1 cellular context compared by ENCODE assay signal in the genomic region with DNA sequence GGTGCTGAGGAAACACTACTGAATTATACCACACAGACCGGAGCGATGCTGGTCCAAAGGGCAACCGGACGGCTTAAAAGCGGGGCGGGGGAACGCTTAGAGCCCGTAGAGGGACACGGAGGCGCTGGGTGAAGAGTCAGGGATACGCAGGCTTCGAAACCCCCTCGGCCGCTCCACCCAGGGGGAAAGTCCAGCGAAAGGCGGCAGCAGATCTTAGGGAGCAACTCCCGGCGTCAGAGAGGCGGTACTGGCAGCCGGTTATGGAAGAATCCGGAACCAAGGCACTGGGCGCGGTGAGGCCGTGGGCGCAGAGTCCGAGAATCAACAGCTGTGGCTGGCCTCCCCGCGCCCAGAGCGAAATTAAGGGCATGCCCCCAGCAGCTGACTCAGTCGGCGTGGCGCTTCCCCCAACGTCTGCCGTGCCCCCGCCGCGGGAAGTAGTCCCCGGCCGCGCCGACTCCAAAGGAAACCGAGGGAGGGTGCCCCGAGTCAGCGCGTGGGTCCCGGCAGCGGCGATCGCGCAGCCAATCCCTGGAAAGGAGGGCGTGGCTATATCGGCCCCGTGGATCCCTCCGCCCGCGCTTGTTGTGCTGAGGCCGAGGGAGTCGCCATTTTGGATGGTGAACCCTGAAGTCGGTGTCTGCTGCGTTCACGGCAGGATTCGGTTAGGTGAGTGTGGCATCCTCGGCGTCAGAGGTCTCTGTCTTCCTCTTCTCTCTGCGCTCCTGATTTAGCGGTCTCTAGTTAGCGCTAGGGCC.
TF ChIP-seq lines count a peak whose summit lies in the region.

A gene (plus strand): TSS at position 611 of the 758 bp plus-strand sequence. CDS start 20,110 bp downstream, outside the sequence.

TF ChIP-seq in HepG2, 621 proteins besides CTCF, POLR2A, EP300 and RAD21 (continued from another document and continues in another):
- TF ChIP-seq, protein P1, sequence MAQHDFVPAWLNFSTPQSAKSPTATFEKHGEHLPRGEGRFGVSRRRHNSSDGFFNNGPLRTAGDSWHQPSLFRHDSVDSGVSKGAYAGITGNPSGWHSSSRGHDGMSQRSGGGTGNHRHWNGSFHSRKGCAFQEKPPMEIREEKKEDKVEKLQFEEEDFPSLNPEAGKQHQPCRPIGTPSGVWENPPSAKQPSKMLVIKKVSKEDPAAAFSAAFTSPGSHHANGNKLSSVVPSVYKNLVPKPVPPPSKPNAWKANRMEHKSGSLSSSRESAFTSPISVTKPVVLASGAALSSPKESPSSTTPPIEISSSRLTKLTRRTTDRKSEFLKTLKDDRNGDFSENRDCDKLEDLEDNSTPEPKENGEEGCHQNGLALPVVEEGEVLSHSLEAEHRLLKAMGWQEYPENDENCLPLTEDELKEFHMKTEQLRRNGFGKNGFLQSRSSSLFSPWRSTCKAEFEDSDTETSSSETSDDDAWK (CRISPR knock-in tag; IDR thresholded peaks at IDR 0.05): no peak
- TF ChIP-seq RELA (CRISPR knock-in tag; IDR thresholded peaks at IDR 0.05): 0 out of 2 replicates have a peak, but pooled peaks have one; percentile 62
- no peak for TF ChIP-seq FLYWCH1 (CRISPR knock-in tag; IDR thresholded peaks at IDR 0.05)
- peak; percentile 76; the same call in 1 of the 2 replicates for TF ChIP-seq MEF2D (CRISPR knock-in tag; IDR thresholded peaks at IDR 0.05)
- peak; percentile 21; the same call in 1 of the 2 replicates for TF ChIP-seq ZFP36L2 (CRISPR knock-in tag; IDR thresholded peaks at IDR 0.05)
- 0 out of 2 replicates have a peak, but pooled peaks have one; percentile 25 for TF ChIP-seq KAT2B (IDR thresholded peaks at IDR 0.05; ENCODE audit: borderline replicate concordance, low read depth, low read length)
- peak; percentile 87 for TF ChIP-seq ZNF331 (CRISPR knock-in tag; IDR thresholded peaks at IDR 0.05)
- TF ChIP-seq NR3C1 (CRISPR knock-in tag; IDR thresholded peaks at IDR 0.05): no peak
- TF ChIP-seq ZNF550 (CRISPR knock-in tag; IDR thresholded peaks at IDR 0.05; ENCODE audit: borderline replicate concordance): no peak
- TF ChIP-seq ZNF761 (CRISPR knock-in tag; conservative IDR thresholded peaks at IDR 0.05): peak; percentile 70
- TF ChIP-seq GATAD2A (CRISPR knock-in tag; IDR thresholded peaks at IDR 0.05): peak; percentile 90
- TF ChIP-seq EEA1 (CRISPR knock-in tag; IDR thresholded peaks at IDR 0.05; ENCODE audit: borderline replicate concordance): 0 out of 2 replicates have a peak, but pooled peaks have one; percentile 23
- peak; percentile 12; the same call in 1 of the 2 replicates for TF ChIP-seq ZNF530 (CRISPR knock-in tag; IDR thresholded peaks at IDR 0.05; ENCODE audit: low read depth)
- TF ChIP-seq, protein P2, sequence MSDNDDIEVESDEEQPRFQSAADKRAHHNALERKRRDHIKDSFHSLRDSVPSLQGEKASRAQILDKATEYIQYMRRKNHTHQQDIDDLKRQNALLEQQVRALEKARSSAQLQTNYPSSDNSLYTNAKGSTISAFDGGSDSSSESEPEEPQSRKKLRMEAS (IDR thresholded peaks at IDR 0.05): peak; percentile 96
- peak; percentile 71 for TF ChIP-seq TAF15 (IDR thresholded peaks at IDR 0.05; ENCODE audit: low read depth, low read length, poor library complexity, severe bottlenecking)
- TF ChIP-seq ZNF264 (CRISPR knock-in tag; IDR thresholded peaks at IDR 0.05): peak; percentile 95; the same call in 1 of the 2 replicates
- peak; percentile 85 for TF ChIP-seq ZFP36 (IDR thresholded peaks at IDR 0.05; ENCODE audit: borderline replicate concordance, low read depth, low read length, partially characterized antibody)
- TF ChIP-seq TGIF2 (CRISPR knock-in tag; IDR thresholded peaks at IDR 0.05): peak; percentile 94; the same call in 1 of the 2 replicates
- TF ChIP-seq, protein P3, sequence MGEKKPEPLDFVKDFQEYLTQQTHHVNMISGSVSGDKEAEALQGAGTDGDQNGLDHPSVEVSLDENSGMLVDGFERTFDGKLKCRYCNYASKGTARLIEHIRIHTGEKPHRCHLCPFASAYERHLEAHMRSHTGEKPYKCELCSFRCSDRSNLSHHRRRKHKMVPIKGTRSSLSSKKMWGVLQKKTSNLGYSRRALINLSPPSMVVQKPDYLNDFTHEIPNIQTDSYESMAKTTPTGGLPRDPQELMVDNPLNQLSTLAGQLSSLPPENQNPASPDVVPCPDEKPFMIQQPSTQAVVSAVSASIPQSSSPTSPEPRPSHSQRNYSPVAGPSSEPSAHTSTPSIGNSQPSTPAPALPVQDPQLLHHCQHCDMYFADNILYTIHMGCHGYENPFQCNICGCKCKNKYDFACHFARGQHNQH (CRISPR knock-in tag; IDR thresholded peaks at IDR 0.05): peak; percentile 97
- peak; percentile 70 for TF ChIP-seq FOXO1 (CRISPR knock-in tag; IDR thresholded peaks at IDR 0.05)
- TF ChIP-seq, protein P4, sequence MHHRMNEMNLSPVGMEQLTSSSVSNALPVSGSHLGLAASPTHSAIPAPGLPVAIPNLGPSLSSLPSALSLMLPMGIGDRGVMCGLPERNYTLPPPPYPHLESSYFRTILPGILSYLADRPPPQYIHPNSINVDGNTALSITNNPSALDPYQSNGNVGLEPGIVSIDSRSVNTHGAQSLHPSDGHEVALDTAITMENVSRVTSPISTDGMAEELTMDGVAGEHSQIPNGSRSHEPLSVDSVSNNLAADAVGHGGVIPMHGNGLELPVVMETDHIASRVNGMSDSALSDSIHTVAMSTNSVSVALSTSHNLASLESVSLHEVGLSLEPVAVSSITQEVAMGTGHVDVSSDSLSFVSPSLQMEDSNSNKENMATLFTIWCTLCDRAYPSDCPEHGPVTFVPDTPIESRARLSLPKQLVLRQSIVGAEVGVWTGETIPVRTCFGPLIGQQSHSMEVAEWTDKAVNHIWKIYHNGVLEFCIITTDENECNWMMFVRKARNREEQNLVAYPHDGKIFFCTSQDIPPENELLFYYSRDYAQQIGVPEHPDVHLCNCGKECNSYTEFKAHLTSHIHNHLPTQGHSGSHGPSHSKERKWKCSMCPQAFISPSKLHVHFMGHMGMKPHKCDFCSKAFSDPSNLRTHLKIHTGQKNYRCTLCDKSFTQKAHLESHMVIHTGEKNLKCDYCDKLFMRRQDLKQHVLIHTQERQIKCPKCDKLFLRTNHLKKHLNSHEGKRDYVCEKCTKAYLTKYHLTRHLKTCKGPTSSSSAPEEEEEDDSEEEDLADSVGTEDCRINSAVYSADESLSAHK (CRISPR knock-in tag; IDR thresholded peaks at IDR 0.05; ENCODE audit: borderline replicate concordance): no peak
- TF ChIP-seq, protein P5, sequence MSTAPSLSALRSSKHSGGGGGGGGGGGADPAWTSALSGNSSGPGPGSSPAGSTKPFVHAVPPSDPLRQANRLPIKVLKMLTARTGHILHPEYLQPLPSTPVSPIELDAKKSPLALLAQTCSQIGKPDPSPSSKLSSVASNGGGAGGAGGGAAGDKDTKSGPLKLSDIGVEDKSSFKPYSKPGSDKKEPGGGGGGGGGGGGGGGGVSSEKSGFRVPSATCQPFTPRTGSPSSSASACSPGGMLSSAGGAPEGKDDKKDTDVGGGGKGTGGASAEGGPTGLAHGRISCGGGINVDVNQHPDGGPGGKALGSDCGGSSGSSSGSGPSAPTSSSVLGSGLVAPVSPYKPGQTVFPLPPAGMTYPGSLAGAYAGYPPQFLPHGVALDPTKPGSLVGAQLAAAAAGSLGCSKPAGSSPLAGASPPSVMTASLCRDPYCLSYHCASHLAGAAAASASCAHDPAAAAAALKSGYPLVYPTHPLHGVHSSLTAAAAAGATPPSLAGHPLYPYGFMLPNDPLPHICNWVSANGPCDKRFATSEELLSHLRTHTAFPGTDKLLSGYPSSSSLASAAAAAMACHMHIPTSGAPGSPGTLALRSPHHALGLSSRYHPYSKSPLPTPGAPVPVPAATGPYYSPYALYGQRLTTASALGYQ (CRISPR knock-in tag; IDR thresholded peaks at IDR 0.05): peak; percentile 96
- TF ChIP-seq HDAC2 (CRISPR knock-in tag; IDR thresholded peaks at IDR 0.05): peak; percentile 96
- TF ChIP-seq, protein P6, sequence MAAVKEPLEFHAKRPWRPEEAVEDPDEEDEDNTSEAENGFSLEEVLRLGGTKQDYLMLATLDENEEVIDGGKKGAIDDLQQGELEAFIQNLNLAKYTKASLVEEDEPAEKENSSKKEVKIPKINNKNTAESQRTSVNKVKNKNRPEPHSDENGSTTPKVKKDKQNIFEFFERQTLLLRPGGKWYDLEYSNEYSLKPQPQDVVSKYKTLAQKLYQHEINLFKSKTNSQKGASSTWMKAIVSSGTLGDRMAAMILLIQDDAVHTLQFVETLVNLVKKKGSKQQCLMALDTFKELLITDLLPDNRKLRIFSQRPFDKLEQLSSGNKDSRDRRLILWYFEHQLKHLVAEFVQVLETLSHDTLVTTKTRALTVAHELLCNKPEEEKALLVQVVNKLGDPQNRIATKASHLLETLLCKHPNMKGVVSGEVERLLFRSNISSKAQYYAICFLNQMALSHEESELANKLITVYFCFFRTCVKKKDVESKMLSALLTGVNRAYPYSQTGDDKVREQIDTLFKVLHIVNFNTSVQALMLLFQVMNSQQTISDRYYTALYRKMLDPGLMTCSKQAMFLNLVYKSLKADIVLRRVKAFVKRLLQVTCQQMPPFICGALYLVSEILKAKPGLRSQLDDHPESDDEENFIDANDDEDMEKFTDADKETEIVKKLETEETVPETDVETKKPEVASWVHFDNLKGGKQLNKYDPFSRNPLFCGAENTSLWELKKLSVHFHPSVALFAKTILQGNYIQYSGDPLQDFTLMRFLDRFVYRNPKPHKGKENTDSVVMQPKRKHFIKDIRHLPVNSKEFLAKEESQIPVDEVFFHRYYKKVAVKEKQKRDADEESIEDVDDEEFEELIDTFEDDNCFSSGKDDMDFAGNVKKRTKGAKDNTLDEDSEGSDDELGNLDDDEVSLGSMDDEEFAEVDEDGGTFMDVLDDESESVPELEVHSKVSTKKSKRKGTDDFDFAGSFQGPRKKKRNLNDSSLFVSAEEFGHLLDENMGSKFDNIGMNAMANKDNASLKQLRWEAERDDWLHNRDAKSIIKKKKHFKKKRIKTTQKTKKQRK (IDR thresholded peaks at IDR 0.05; ENCODE audit: low read length): no peak
- TF ChIP-seq, protein P7, sequence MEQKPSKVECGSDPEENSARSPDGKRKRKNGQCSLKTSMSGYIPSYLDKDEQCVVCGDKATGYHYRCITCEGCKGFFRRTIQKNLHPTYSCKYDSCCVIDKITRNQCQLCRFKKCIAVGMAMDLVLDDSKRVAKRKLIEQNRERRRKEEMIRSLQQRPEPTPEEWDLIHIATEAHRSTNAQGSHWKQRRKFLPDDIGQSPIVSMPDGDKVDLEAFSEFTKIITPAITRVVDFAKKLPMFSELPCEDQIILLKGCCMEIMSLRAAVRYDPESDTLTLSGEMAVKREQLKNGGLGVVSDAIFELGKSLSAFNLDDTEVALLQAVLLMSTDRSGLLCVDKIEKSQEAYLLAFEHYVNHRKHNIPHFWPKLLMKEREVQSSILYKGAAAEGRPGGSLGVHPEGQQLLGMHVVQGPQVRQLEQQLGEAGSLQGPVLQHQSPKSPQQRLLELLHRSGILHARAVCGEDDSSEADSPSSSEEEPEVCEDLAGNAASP (CRISPR knock-in tag; IDR thresholded peaks at IDR 0.05; ENCODE audit: borderline replicate concordance): peak; percentile 76
- TF ChIP-seq ZBTB20 (CRISPR knock-in tag; IDR thresholded peaks at IDR 0.05; ENCODE audit: borderline replicate concordance, low read depth): peak; percentile 68; the same call in 1 of the 2 replicates
- no peak for TF ChIP-seq CAMTA2 (CRISPR knock-in tag; IDR thresholded peaks at IDR 0.05; ENCODE audit: borderline replicate concordance)
- TF ChIP-seq CENPT (CRISPR knock-in tag; IDR thresholded peaks at IDR 0.05; ENCODE audit: low read depth): peak; percentile 86; the same call in 1 of the 2 replicates
- TF ChIP-seq KAT8 (CRISPR knock-in tag; IDR thresholded peaks at IDR 0.05): peak; percentile 97
- TF ChIP-seq, protein P8, sequence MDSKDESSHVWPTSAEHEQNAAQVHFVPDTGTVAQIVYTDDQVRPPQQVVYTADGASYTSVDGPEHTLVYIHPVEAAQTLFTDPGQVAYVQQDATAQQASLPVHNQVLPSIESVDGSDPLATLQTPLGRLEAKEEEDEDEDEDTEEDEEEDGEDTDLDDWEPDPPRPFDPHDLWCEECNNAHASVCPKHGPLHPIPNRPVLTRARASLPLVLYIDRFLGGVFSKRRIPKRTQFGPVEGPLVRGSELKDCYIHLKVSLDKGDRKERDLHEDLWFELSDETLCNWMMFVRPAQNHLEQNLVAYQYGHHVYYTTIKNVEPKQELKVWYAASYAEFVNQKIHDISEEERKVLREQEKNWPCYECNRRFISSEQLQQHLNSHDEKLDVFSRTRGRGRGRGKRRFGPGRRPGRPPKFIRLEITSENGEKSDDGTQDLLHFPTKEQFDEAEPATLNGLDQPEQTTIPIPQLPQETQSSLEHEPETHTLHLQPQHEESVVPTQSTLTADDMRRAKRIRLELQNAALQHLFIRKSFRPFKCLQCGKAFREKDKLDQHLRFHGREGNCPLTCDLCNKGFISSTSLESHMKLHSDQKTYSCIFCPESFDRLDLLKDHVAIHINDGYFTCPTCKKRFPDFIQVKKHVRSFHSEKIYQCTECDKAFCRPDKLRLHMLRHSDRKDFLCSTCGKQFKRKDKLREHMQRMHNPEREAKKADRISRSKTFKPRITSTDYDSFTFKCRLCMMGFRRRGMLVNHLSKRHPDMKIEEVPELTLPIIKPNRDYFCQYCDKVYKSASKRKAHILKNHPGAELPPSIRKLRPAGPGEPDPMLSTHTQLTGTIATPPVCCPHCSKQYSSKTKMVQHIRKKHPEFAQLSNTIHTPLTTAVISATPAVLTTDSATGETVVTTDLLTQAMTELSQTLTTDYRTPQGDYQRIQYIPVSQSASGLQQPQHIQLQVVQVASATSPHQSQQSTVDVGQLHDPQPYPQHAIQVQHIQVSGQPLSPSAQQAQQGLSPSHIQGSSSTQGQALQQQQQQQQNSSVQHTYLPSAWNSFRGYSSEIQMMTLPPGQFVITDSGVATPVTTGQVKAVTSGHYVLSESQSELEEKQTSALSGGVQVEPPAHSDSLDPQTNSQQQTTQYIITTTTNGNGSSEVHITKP (CRISPR knock-in tag; IDR thresholded peaks at IDR 0.05; ENCODE audit: low read depth): peak; percentile 92
- TF ChIP-seq ZNF607 (CRISPR knock-in tag; IDR thresholded peaks at IDR 0.05; ENCODE audit: borderline replicate concordance): peak; percentile 74
- peak; percentile 94 for TF ChIP-seq FOXK1 (CRISPR knock-in tag; IDR thresholded peaks at IDR 0.05; ENCODE audit: borderline replicate concordance, low read depth)
- TF ChIP-seq ZNF3 (CRISPR knock-in tag; IDR thresholded peaks at IDR 0.05): peak; percentile 81; the same call in 1 of the 2 replicates
- peak; percentile 42; the same call in 1 of the 2 replicates for TF ChIP-seq ZKSCAN5 (CRISPR knock-in tag; IDR thresholded peaks at IDR 0.05)
- TF ChIP-seq, protein P9, sequence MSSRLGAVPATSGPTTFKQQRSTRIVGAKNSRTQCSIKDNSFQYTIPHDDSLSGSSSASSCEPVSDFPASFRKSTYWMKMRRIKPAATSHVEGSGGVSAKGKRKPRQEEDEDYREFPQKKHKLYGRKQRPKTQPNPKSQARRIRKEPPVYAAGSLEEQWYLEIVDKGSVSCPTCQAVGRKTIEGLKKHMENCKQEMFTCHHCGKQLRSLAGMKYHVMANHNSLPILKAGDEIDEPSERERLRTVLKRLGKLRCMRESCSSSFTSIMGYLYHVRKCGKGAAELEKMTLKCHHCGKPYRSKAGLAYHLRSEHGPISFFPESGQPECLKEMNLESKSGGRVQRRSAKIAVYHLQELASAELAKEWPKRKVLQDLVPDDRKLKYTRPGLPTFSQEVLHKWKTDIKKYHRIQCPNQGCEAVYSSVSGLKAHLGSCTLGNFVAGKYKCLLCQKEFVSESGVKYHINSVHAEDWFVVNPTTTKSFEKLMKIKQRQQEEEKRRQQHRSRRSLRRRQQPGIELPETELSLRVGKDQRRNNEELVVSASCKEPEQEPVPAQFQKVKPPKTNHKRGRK (CRISPR knock-in tag; IDR thresholded peaks at IDR 0.05): peak; percentile 32; the same call in 1 of the 2 replicates
- TF ChIP-seq SP1 (IDR thresholded peaks at IDR 0.05): peak; percentile 63; the same call in 1 of the 2 replicates
- peak; percentile 100 for TF ChIP-seq SP1 (CRISPR knock-in tag; IDR thresholded peaks at IDR 0.05)
- peak; percentile 86 for TF ChIP-seq ZNF205 (CRISPR knock-in tag; IDR thresholded peaks at IDR 0.05)
- TF ChIP-seq CCAR2 (optimal IDR thresholded peaks at IDR 0.05; ENCODE audit: low read depth, low read length): no peak
- no peak for TF ChIP-seq PLRG1 (conservative IDR thresholded peaks at IDR 0.05)
